In the genomic region with DNA sequence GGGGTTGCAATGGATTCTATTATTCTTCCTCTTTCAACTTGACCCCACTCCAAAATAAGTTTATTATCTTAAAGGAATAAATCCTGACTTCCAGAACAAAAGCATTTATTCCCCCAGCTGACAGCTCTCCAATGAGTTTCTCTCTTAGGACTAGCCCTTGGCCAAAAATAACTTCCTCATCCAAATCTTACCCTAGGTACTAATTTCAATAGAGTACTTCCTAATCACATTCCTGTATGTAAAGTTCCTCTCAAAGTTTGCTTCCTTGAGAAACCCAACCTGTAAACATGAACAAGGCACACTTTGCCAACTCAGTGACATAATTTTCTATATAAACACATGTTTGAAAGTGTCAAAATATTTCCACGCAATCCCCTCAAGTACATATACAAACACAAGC, we compare ENCODE assay signal across 31 cellular contexts.
"Had no signal": no experiment of that assay in that cellular context is flagged by ENCODE, and none has a peak within 500 bp of the region (broad histone marks: within the 10 kb centered on the region; RNA-seq: fewer than 3 reads in every experiment).

No MANE protein-coding gene starts in this region.

- FAIRE-seq: keratinocyte, urothelium cell line had no signal

- H3K9me3 Mint-ChIP-seq: stimulated activated naive B cell treated with anti-CD40 and anti-IgM and Interleukin-4, amounts not matched to agents 10 μg/mL and 1 μg/mL and 100 μg/mL, for 72 hours had no signal

- H3K27ac ChIP-seq: left ventricle myocardium inferior, parathyroid adenoma, skin epidermis, stomach, testis, tibial artery, upper lobe of right lung had no signal

- H3K4me1 Mint-ChIP-seq: naive thymus-derived CD4-positive, alpha-beta T cell; neural crest cell; stimulated activated naive B cell treated with anti-CD40 and anti-IgM and Interleukin-4, amounts not matched to agents 10 μg/mL and 1 μg/mL and 100 μg/mL, for 72 hours had no signal

- H3K9me3 ChIP-seq: left ventricle myocardium inferior, mucosa of descending colon, stomach, testis, tibial artery, upper lobe of right lung had no signal

- H3K9ac ChIP-seq: parathyroid adenoma had no signal

- H3K36me3 Mint-ChIP-seq: naive thymus-derived CD4-positive, alpha-beta T cell; natural killer cell treated with Interleukin-12 subunit alpha and Interleukin-12 subunit beta and Interleukin-15 and Interleukin-18, amount 100 ng/mL, for 72 hours; stimulated activated naive B cell treated with anti-CD40 and anti-IgM and Interleukin-4, amounts not matched to agents 10 μg/mL and 1 μg/mL and 100 μg/mL, for 72 hours had no signal

- DNase-seq: hippocampal formation; kidney glomerular epithelial cell; left cardiac atrium; left ventricle myocardium inferior; mesendoderm; midbrain; mucosa of descending colon; naive thymus-derived CD4-positive, alpha-beta T cell; nucleus accumbens; retina; right cardiac atrium; stimulated activated CD4-positive, alpha-beta T cell treated with anti-CD3 and anti-CD28 coated beads, Interleukin-12 subunit alpha, Interleukin-12 subunit beta, amount 100 ng/mL, for 4 hours; stimulated activated CD4-positive, alpha-beta T cell treated with anti-CD3 and anti-CD28 coated beads, Interleukin-15, amount 100 ng/mL, for 24 hours; stimulated activated CD4-positive, alpha-beta T cell treated with anti-CD3 and anti-CD28 coated beads, Interleukin-2, amount 100 ng/mL, for 24 hours; stimulated activated CD4-positive, alpha-beta T cell treated with anti-CD3 and anti-CD28 coated beads, Interleukin-4, amount 100 ng/mL, for 1 hour; stimulated activated naive B cell treated with anti-CD40 and anti-IgM and Interleukin-4, amounts not matched to agents 10 μg/mL and 1 μg/mL and 100 μg/mL, for 72 hours; stimulated activated naive CD8-positive, alpha-beta T cell treated with anti-CD3 and anti-CD28 coated beads, Interleukin-15, Interleukin-2, amounts not matched to agents 100 U/mL and 50 U/mL, for 24 hours; stomach; testis; tibial artery; trophoblast cell; upper lobe of right lung had no signal

- H3K4me3 ChIP-seq: left ventricle myocardium inferior, lung, mucosa of descending colon, skin epidermis, stomach, tibial artery, upper lobe of right lung had no signal

- ATAC-seq: left cardiac atrium; mucosa of descending colon; naive thymus-derived CD4-positive, alpha-beta T cell; natural killer cell treated with Interleukin-12 subunit alpha and Interleukin-12 subunit beta and Interleukin-15 and Interleukin-18, amount 100 ng/mL, for 72 hours; sciatic nerve; stimulated activated naive B cell treated with anti-CD40 and anti-IgM and Interleukin-4, amounts not matched to agents 10 μg/mL and 1 μg/mL and 100 μg/mL, for 72 hours; stimulated activated naive CD8-positive, alpha-beta T cell treated with anti-CD3 and anti-CD28 coated beads, Interleukin-15, Interleukin-2, amounts not matched to agents 100 U/mL and 50 U/mL, for 24 hours; upper lobe of right lung had no signal

- H3K4me3 Mint-ChIP-seq: naive thymus-derived CD4-positive, alpha-beta T cell; natural killer cell treated with Interleukin-12 subunit alpha and Interleukin-12 subunit beta and Interleukin-15 and Interleukin-18, amount 100 ng/mL, for 72 hours; neural crest cell; stimulated activated naive B cell treated with anti-CD40 and anti-IgM and Interleukin-4, amounts not matched to agents 10 μg/mL and 1 μg/mL and 100 μg/mL, for 72 hours had no signal

- H3K27me3 Mint-ChIP-seq: naive thymus-derived CD4-positive, alpha-beta T cell; natural killer cell treated with Interleukin-12 subunit alpha and Interleukin-12 subunit beta and Interleukin-15 and Interleukin-18, amount 100 ng/mL, for 72 hours; progenitor cell of endocrine pancreas; stimulated activated naive B cell treated with anti-CD40 and anti-IgM and Interleukin-4, amounts not matched to agents 10 μg/mL and 1 μg/mL and 100 μg/mL, for 72 hours had no signal

- H3K27ac Mint-ChIP-seq: naive thymus-derived CD4-positive, alpha-beta T cell; natural killer cell treated with Interleukin-12 subunit alpha and Interleukin-12 subunit beta and Interleukin-15 and Interleukin-18, amount 100 ng/mL, for 72 hours; progenitor cell of endocrine pancreas; stimulated activated naive B cell treated with anti-CD40 and anti-IgM and Interleukin-4, amounts not matched to agents 10 μg/mL and 1 μg/mL and 100 μg/mL, for 72 hours had no signal

- H3K36me3 ChIP-seq: left ventricle myocardium inferior, stomach, tibial artery, upper lobe of right lung had no signal

- H3K27me3 ChIP-seq: stomach, testis, tibial artery, upper lobe of right lung had no signal

- H3K4me1 ChIP-seq: left ventricle myocardium inferior, parathyroid adenoma, stomach, testis, upper lobe of right lung had no signal
